9 cellular contexts compared by ENCODE assay signal in genomic region chr12:46369095-46369473, GRCh38. TPM values are rescaled to one million over a fixed set of nuclear protein-coding genes. Genes with fewer than 3 reads are reported as not detected.
DNase-seq lines count a peak whose midpoint lies in the region; ATAC-seq and TF ChIP-seq lines count a peak whose summit lies in the region.
"Had no signal": no experiment of that assay in that cellular context is flagged by ENCODE, and none has a peak within 500 bp of the region (broad histone marks: within the 10 kb centered on the region; RNA-seq: fewer than 3 reads in every experiment).

No MANE protein-coding gene starts in this region.

- H3K27me3 Mint-ChIP-seq in activated naive CD8-positive, alpha-beta T cell treated with anti-CD3 and anti-CD28 coated beads, Interleukin-2, amount 50 U/mL, for 24 hours, result peaks cover 7% of the 10 kb centered on the region

- H3K27ac ChIP-seq in subcutaneous abdominal adipose tissue (ENCODE audit: low read depth, low read length), result peak overlapping the region; percentile 99

- H3K9me3 ChIP-seq in subcutaneous abdominal adipose tissue (ENCODE audit: control insufficient read depth in 5 of 5, low read length in 5 of 5), result no peaks in the 10 kb centered on the region

- H3K4me1 ChIP-seq in subcutaneous abdominal adipose tissue (ENCODE audit: control insufficient read depth in 5 of 5, insufficient read depth in 5 of 5, low read length in 5 of 5), result peaks cover 12 to 79% (median 71%) of the 10 kb centered on the region in 5 donors

- H3K9ac ChIP-seq in subcutaneous abdominal adipose tissue (ENCODE audit: low read length in 5 of 5), result peak overlapping the region; percentile 0 to 96 (median 28)

- peak overlapping the region; percentile 99 for H3K27ac Mint-ChIP-seq in activated naive CD8-positive, alpha-beta T cell treated with anti-CD3 and anti-CD28 coated beads, Interleukin-2, amount 50 U/mL, for 24 hours

- H3K36me3 ChIP-seq in kidney epithelial cell (ENCODE audit: control insufficient read depth, insufficient read depth, low read length), result no peaks in the 10 kb centered on the region
- H3K36me3 ChIP-seq in subcutaneous abdominal adipose tissue (ENCODE audit: control insufficient read depth in 5 of 5, insufficient read depth in 5 of 5, low read length in 5 of 5), result peaks cover 47 to 66% (median 62%) of the 10 kb centered on the region in 5 donors

- peaks cover 74% of the 10 kb centered on the region for H3K36me3 Mint-ChIP-seq in activated naive CD8-positive, alpha-beta T cell treated with anti-CD3 and anti-CD28 coated beads, Interleukin-2, amount 50 U/mL, for 24 hours (ENCODE audit: low read depth)

- H3K4me3 Mint-ChIP-seq in activated naive CD8-positive, alpha-beta T cell treated with anti-CD3 and anti-CD28 coated beads, Interleukin-2, amount 50 U/mL, for 24 hours, result peak overlapping the region; percentile 95

- ATAC-seq in activated naive CD8-positive, alpha-beta T cell treated with anti-CD3 and anti-CD28 coated beads, Interleukin-2, amount 50 U/mL, for 24 hours, result no peak
- no peak for ATAC-seq in HG02852 (IDR thresholded peaks at IDR 0.05; ENCODE audit: unreplicated experiment)
- no peak for ATAC-seq in HG03159 (IDR thresholded peaks at IDR 0.05; ENCODE audit: unreplicated experiment)

- H3K4me3 ChIP-seq in kidney epithelial cell (ENCODE audit: low read depth, low read length) (peak overlapping the region; percentile 96), subcutaneous abdominal adipose tissue (ENCODE audit: low read depth in 1 of 5, low read length in 5 of 5) (peak overlapping the region; percentile 33 to 100 (median 99))

- H3K27me3 ChIP-seq in kidney epithelial cell (ENCODE audit: control insufficient read depth, insufficient read depth, low read length) (no peaks in the 10 kb centered on the region), subcutaneous abdominal adipose tissue (ENCODE audit: control insufficient read depth in 5 of 5, insufficient read depth in 4 of 5, low read length in 5 of 5) (no peaks in the 10 kb centered on the region)

- DNase-seq in DMS53 (lab: John Stamatoyannopoulos, UW) (peak; percentile 41), DMS53 treated with DMSO at 0.1 percent for 48 hours (lab: John Stamatoyannopoulos, UW; ENCODE audit: unreplicated experiment) (no peak), kidney epithelial cell (ENCODE audit: low read depth) (no peak), amygdala (lab: John Stamatoyannopoulos, UW) (no peak)
- no peak for DNase-seq in activated naive CD8-positive, alpha-beta T cell treated with anti-CD3 and anti-CD28 coated beads, Interleukin-2, amount 50 U/mL, for 24 hours
- DNase-seq: NCI-H2107 had no signal

- peaks cover 82% of the 10 kb centered on the region for H3K4me1 Mint-ChIP-seq in activated naive CD8-positive, alpha-beta T cell treated with anti-CD3 and anti-CD28 coated beads, Interleukin-2, amount 50 U/mL, for 24 hours

- H3K9me3 Mint-ChIP-seq in activated naive CD8-positive, alpha-beta T cell treated with anti-CD3 and anti-CD28 coated beads, Interleukin-2, amount 50 U/mL, for 24 hours, result no peaks in the 10 kb centered on the region

- no peak for TF ChIP-seq CTCF in kidney epithelial cell (IDR thresholded peaks at IDR 0.05; ENCODE audit: insufficient read depth, low read length, poor library complexity, severe bottlenecking)

RNA-seq across cellular contexts. Expression of gene SLC38A2, which starts 3.5 kb away (rescaled TPM):
- total RNA-seq in kidney epithelial cell, result 263 and 291 TPM in 2 replicates
